1 cellular context compared by ENCODE assay signal in genomic region chr10:100670368-100670767, GRCh38.
TF ChIP-seq lines count a peak whose summit lies in the region.

No MANE protein-coding gene starts in this region.

TF ChIP-seq in HEK293, 187 proteins besides CTCF, POLR2A, EP300 and RAD21 (continued from another document):
- TF ChIP-seq BCL6B (tag by site-specific recombination; IDR thresholded peaks at IDR 0.05): no peak
- TF ChIP-seq ZNF792 (tag by site-specific recombination; IDR thresholded peaks at IDR 0.05): no peak
- no peak for TF ChIP-seq ZNF266 (tag by site-specific recombination; IDR thresholded peaks at IDR 0.05; ENCODE audit: low read depth)
- peak; percentile 51; the same call in 1 of the 2 replicates for TF ChIP-seq ZBTB48 (tag by site-specific recombination; IDR thresholded peaks at IDR 0.05)
- TF ChIP-seq ZNF843 (tag by site-specific recombination; IDR thresholded peaks at IDR 0.05): no peak
- TF ChIP-seq ZNF707 (tag by site-specific recombination; IDR thresholded peaks at IDR 0.05): no peak
- no peak for TF ChIP-seq ZNF350 (tag by site-specific recombination; IDR thresholded peaks at IDR 0.05)
- no peak for TF ChIP-seq ZNF785 (tag by site-specific recombination; IDR thresholded peaks at IDR 0.05)
- TF ChIP-seq IKZF3 (tag by site-specific recombination; IDR thresholded peaks at IDR 0.05): no peak
- no peak for TF ChIP-seq ZNF654 (tag by site-specific recombination; IDR thresholded peaks at IDR 0.05; ENCODE audit: low read depth)
- TF ChIP-seq ZNF449 (tag by site-specific recombination; IDR thresholded peaks at IDR 0.05): no peak
- TF ChIP-seq ATF2 (tag by site-specific recombination; IDR thresholded peaks at IDR 0.05; ENCODE audit: low read depth): no peak
- no peak for TF ChIP-seq ZNF830 (tag by site-specific recombination; IDR thresholded peaks at IDR 0.05; ENCODE audit: low read depth)
- no peak for TF ChIP-seq GLI4 (tag by site-specific recombination; IDR thresholded peaks at IDR 0.05)
- TF ChIP-seq ZNF18 (tag by site-specific recombination; IDR thresholded peaks at IDR 0.05): no peak
- no peak for TF ChIP-seq ZNF660 (tag by site-specific recombination; IDR thresholded peaks at IDR 0.05)
